In the genomic region with DNA sequence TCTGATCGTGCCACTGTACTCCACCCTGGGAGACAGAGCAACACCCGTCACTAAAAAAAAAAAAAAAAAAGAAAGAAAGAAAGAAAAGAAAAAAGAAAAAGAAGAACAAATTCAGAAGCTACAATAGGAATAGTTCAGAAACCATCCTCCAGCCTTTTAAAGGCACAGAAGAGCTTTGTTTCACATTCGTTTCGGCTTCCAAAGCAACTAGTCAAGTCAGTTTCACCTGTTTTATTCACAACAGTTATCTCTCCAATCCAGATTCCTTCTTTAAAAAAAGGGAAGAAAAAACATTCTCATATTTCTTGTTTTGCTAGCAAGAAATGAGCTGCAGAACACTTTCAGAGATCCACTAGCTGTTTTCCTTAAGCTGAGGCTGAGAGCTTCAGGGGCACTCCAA, we compare ENCODE assay signal across 15 cellular contexts.
DNase-seq lines count a peak whose midpoint lies in the region; ATAC-seq and TF ChIP-seq lines count a peak whose summit lies in the region.
"Had no signal": no experiment of that assay in that cellular context is flagged by ENCODE, and none has a peak within 500 bp of the region (broad histone marks: within the 10 kb centered on the region; RNA-seq: fewer than 3 reads in every experiment).

No MANE protein-coding gene starts in this region.

- H3K27ac ChIP-seq in ACC112 (ENCODE audit: low read depth, low read length) (peak overlapping the region; percentile 78), PC-3 (ENCODE audit: low read length) (peak overlapping the region; percentile 98), ovary (no peak overlapping the region)
- H3K27ac ChIP-seq: cardiac muscle cell had no signal

- no peak overlapping the region for H3K4me3 ChIP-seq in ACC112 (ENCODE audit: low read depth, low read length)
- H3K4me3 ChIP-seq in PC-3 (ENCODE audit: low read length), result peak overlapping the region; percentile 62; the same call in 1 of the 2 replicates
- H3K4me3 ChIP-seq in choroid plexus epithelial cell (ENCODE audit: low read depth, low read length), result no peak overlapping the region
- no peak overlapping the region for H3K4me3 ChIP-seq in ovary
- H3K4me3 ChIP-seq in mucosa of descending colon, result no peak overlapping the region
- H3K4me3 ChIP-seq: cardiac muscle cell had no signal

- WGBS in ovary, 3 donors, result 44 to 65% (median 56%) methylated on average over 4 of the region's 4 CpGs

- peak overlapping the region; percentile 83 for H3K4me2 ChIP-seq in PC-3 (ENCODE audit: low read length)

- peaks cover 3% of the 10 kb centered on the region for H3K27me3 Mint-ChIP-seq in nephron progenitor cell (ENCODE audit: low read depth, poor library complexity)

- H3K4me3 Mint-ChIP-seq in nephron progenitor cell, result no peak overlapping the region
- H3K4me3 Mint-ChIP-seq: activated naive CD4-positive, alpha-beta T cell treated with anti-CD3 and anti-CD28 coated beads for 36 hours; B cell had no signal

- CTCF ChIA-PET in PC-3 (lab: Charles Lee), result interaction anchor here (0.6 to 0.8 kb wide), 4 partner anchors 9 to 504 kb away, joined by 6 to 9 read pairs (median 6); no protein-coding TSS in a partner anchor

- intact Hi-C loops in PC-3 (cut with micrococcal nuclease), result loop anchor here (5.0 to 10.0 kb wide), 3 partner anchors 45 to 993 kb away; no protein-coding TSS in a partner anchor
- intact Hi-C loops in ovary (cut with DNase I), result no loop called here
- intact Hi-C loops in mucosa of descending colon (cut with DNase I, micrococcal nuclease), result no loop called here
- intact Hi-C loops in Right ventricle myocardium inferior (cut with DNase I), result no loop called here

- H3K9me3 Mint-ChIP-seq in nephron progenitor cell, result peaks cover 13% of the 10 kb centered on the region
- H3K9me3 Mint-ChIP-seq: activated naive CD4-positive, alpha-beta T cell treated with anti-CD3 and anti-CD28 coated beads for 36 hours had no signal

- peaks cover 20% of the 10 kb centered on the region for H3K4me1 ChIP-seq in ACC112 (ENCODE audit: control insufficient read depth, insufficient read depth, low read length, unreplicated experiment)
- peaks cover 53% of the 10 kb centered on the region for H3K4me1 ChIP-seq in PC-3 (ENCODE audit: insufficient read depth, low read length)
- peaks cover 8% of the 10 kb centered on the region for H3K4me1 ChIP-seq in ovary (ENCODE audit: insufficient read depth)
- H3K4me1 ChIP-seq in mucosa of descending colon (ENCODE audit: low read depth), result no peaks in the 10 kb centered on the region

- no peaks in the 10 kb centered on the region for H3K79me2 ChIP-seq in ACC112 (ENCODE audit: control insufficient read depth, insufficient read depth, low read length, unreplicated experiment)
- no peaks in the 10 kb centered on the region for H3K79me2 ChIP-seq in PC-3 (ENCODE audit: low read length)

- no peaks in the 10 kb centered on the region for H3K9me2 ChIP-seq in PC-3 (replicated peaks; ENCODE audit: low read length)

- H3K4me1 Mint-ChIP-seq in nephron progenitor cell, result peaks cover 43% of the 10 kb centered on the region

- H2AFZ ChIP-seq in ACC112 (ENCODE audit: low read length, unreplicated experiment) (peak overlapping the region; percentile 16), PC-3 (ENCODE audit: low read length) (peak overlapping the region; percentile 45)

- BruUV-seq in PC-3 (replicated peaks; lab: Mats Ljungman, UMichigan), result no TSS peak

- no peak for TF ChIP-seq CTCF in PC-3 (conservative IDR thresholded peaks at IDR 0.05; ENCODE audit: low read depth, low read length)
- no peak for TF ChIP-seq CTCF in choroid plexus epithelial cell (conservative IDR thresholded peaks at IDR 0.05; ENCODE audit: low read depth, low read length)
- no peak for TF ChIP-seq CTCF in nephron progenitor cell (IDR thresholded peaks at IDR 0.05)
- TF ChIP-seq CTCF in ovary (IDR thresholded peaks at IDR 0.05), result no peak
- no peak for TF ChIP-seq CTCF in mucosa of descending colon (IDR thresholded peaks at IDR 0.05)

- H3K36me3 ChIP-seq in ACC112 (ENCODE audit: insufficient read depth, low read length), result no peaks in the 10 kb centered on the region
- H3K36me3 ChIP-seq in PC-3 (ENCODE audit: low read depth, low read length), result no peaks in the 10 kb centered on the region
- no peaks in the 10 kb centered on the region for H3K36me3 ChIP-seq in ovary
- no peaks in the 10 kb centered on the region for H3K36me3 ChIP-seq in mucosa of descending colon (ENCODE audit: low read depth)
- H3K36me3 ChIP-seq: cardiac muscle cell, left ventricle myocardium inferior had no signal

- peaks cover 5% of the 10 kb centered on the region for H3K36me3 Mint-ChIP-seq in nephron progenitor cell (ENCODE audit: low read depth)

- DNase-seq in PC-3 (peak; percentile 18), choroid plexus epithelial cell (ENCODE audit: low read depth) (peak; percentile 53), nephron progenitor cell (no peak), ovary (no peak), mucosa of descending colon (no peak), Right ventricle myocardium inferior (ENCODE audit: missing footprints) (no peak)
- DNase-seq in activated effector memory CD4-positive, alpha-beta T cell treated with anti-CD3 and anti-CD28 coated beads, Interleukin-2, amount 50 U/mL, for 16 hours, result no peak
- DNase-seq: activated naive CD4-positive, alpha-beta T cell treated with anti-CD3 and anti-CD28 coated beads for 36 hours; effector memory CD4-positive, alpha-beta T cell; GOT3; left ventricle myocardium inferior; Right ventricle myocardium superior had no signal

- H3F3A ChIP-seq in PC-3 (ENCODE audit: low read length, unreplicated experiment), result peaks cover 4% of the 10 kb centered on the region

- no peaks in the 10 kb centered on the region for H4K20me1 ChIP-seq in PC-3 (ENCODE audit: low read length)

- no peak for TF ChIP-seq EP300 in ovary (IDR thresholded peaks at IDR 0.05)

- H3K9me3 ChIP-seq in PC-3 (ENCODE audit: low read length) (no peaks in the 10 kb centered on the region), ovary (no peaks in the 10 kb centered on the region), mucosa of descending colon (no peaks in the 10 kb centered on the region)
- H3K9me3 ChIP-seq: left ventricle myocardium inferior had no signal

- TF ChIP-seq POLR2A in ovary (IDR thresholded peaks at IDR 0.05), result no peak

- no peak for ATAC-seq in PC-3
- no peak for ATAC-seq in mucosa of descending colon
- ATAC-seq in Right ventricle myocardium inferior, result no peak

- H3K27me3 ChIP-seq in ACC112 (ENCODE audit: insufficient read depth, low read length), result no peaks in the 10 kb centered on the region
- H3K27me3 ChIP-seq in PC-3 (ENCODE audit: low read length), result no peaks in the 10 kb centered on the region
- no peaks in the 10 kb centered on the region for H3K27me3 ChIP-seq in ovary
- H3K27me3 ChIP-seq: cardiac muscle cell had no signal

- peak overlapping the region; percentile 92 for H3K9ac ChIP-seq in PC-3 (ENCODE audit: low read length)

- POLR2A ChIA-PET in PC-3 (lab: Charles Lee; ENCODE audit: unreplicated experiment), result interaction anchor here (0.6 to 0.7 kb wide), 2 partner anchors 38 to 991 kb away, joined by 3 to 5 read pairs; no protein-coding TSS in a partner anchor

- peak overlapping the region; percentile 27 for H3K27ac Mint-ChIP-seq in nephron progenitor cell
- H3K27ac Mint-ChIP-seq: activated naive CD4-positive, alpha-beta T cell treated with anti-CD3 and anti-CD28 coated beads for 36 hours; B cell had no signal

Comparison
In these comparisons a context has a peak if more than half of its experiments do, and no peak if none do; other contexts are left out.
1. H3K27ac ChIP-seq: peak in ACC112 (single experiment) and PC-3 (single experiment); none in ovary (0 of 2).
2. DNase-seq: peak in PC-3 (single experiment) and choroid plexus epithelial cell (single experiment); none in nephron progenitor cell (single experiment), ovary (0 of 5), mucosa of descending colon (0 of 3), activated effector memory CD4-positive, alpha-beta T cell treated with anti-CD3 and anti-CD28 coated beads, Interleukin-2, amount 50 U/mL, for 16 hours (single experiment) and Right ventricle myocardium inferior (single experiment).